In genomic region chr4:120000591-120001296, GRCh38 we compare ENCODE assay signal across 1 cellular context.
TF ChIP-seq lines count a peak whose summit lies in the region.

No MANE protein-coding gene starts in this region.

TF ChIP-seq in HEK293, 187 proteins besides CTCF, POLR2A, EP300 and RAD21 (continued from another document):
- TF ChIP-seq ZNF488 (tag by site-specific recombination; IDR thresholded peaks at IDR 0.05) (no peak), ZNF266 (tag by site-specific recombination; IDR thresholded peaks at IDR 0.05; ENCODE audit: low read depth) (no peak), BCL11A (tag by site-specific recombination; IDR thresholded peaks at IDR 0.05; ENCODE audit: low read depth) (peak; percentile 28; the same call in 1 of the 2 replicates), GLI2 (tag by site-specific recombination; IDR thresholded peaks at IDR 0.05; ENCODE audit: borderline replicate concordance, low read depth) (no peak), ZNF621 (tag by site-specific recombination; IDR thresholded peaks at IDR 0.05) (no peak), IKZF3 (tag by site-specific recombination; IDR thresholded peaks at IDR 0.05) (peak; percentile 67), ZNF510 (tag by site-specific recombination; IDR thresholded peaks at IDR 0.05; ENCODE audit: insufficient replicate concordance) (no peak), SCRT2 (tag by site-specific recombination; IDR thresholded peaks at IDR 0.05) (no peak), ZNF26 (tag by site-specific recombination; IDR thresholded peaks at IDR 0.05) (no peak), ZSCAN5A (tag by site-specific recombination; IDR thresholded peaks at IDR 0.05) (no peak), ZNF449 (tag by site-specific recombination; IDR thresholded peaks at IDR 0.05) (no peak)
